ENCODE assay signal across 8 cellular contexts in genomic region chr22:17628304-17629166, GRCh38. TPM values are rescaled to one million over a fixed set of nuclear protein-coding genes. Genes with fewer than 3 reads are reported as not detected.
A peak's percentile ranks its signal among the peaks of the same experiment; 100 is the strongest.
DNase-seq lines count a peak whose midpoint lies in the region; ATAC-seq and TF ChIP-seq lines count a peak whose summit lies in the region.

ATP6V1E1 (minus strand) TSS chr22:17628749; CDS start chr22:17628635, 114 bp downstream.

- H3K9me3 ChIP-seq in breast epithelium (no peaks in the 10 kb centered on the region), iPS-18c (ENCODE audit: control insufficient read depth, insufficient read depth, low read length) (no peaks in the 10 kb centered on the region), skeletal muscle tissue (ENCODE audit: control insufficient read depth in 3 of 3, low read length in 3 of 3) (no peaks in the 10 kb centered on the region)

- peak; percentile 89 for DNase-seq in NCI-H2196 treated with DMSO at 0.1 percent for 48 hours (lab: John Stamatoyannopoulos, UW; ENCODE audit: unreplicated experiment)
- DNase-seq in breast epithelium (ENCODE audit: low spot score in 2 of 2) = peak; percentile 96 to 98

- H2AFZ ChIP-seq in ACC112 (ENCODE audit: low read length, unreplicated experiment) = peak within 1 kb of the TSS; percentile 15

- TF ChIP-seq CTCF in VCaP (conservative IDR thresholded peaks at IDR 0.05) (no peak), breast epithelium (IDR thresholded peaks at IDR 0.05) (no peak)

- peak within 1 kb of the TSS; percentile 90 for H3K27ac ChIP-seq in ACC112 (ENCODE audit: low read depth, low read length)
- H3K27ac ChIP-seq in VCaP = peak within 1 kb of the TSS; percentile 89
- peak within 1 kb of the TSS; percentile 92 to 95 for H3K27ac ChIP-seq in breast epithelium
- peak within 1 kb of the TSS; percentile 90 for H3K27ac ChIP-seq in skeletal muscle tissue (ENCODE audit: low read depth, low read length)

- peak; percentile 74 for TF ChIP-seq POLR2A in breast epithelium (IDR thresholded peaks at IDR 0.05)

- H3K4me1 ChIP-seq in ACC112 (ENCODE audit: control insufficient read depth, insufficient read depth, low read length, unreplicated experiment) (peaks cover 18% of the 10 kb centered on the region), breast epithelium (peaks cover 0 to 12% of the 10 kb centered on the region in 2 donors), skeletal muscle tissue (ENCODE audit: control insufficient read depth in 3 of 3, insufficient read depth in 3 of 3, low read length in 3 of 3) (peaks cover 10 to 13% (median 12%) of the 10 kb centered on the region in 3 donors)

- H3K36me3 ChIP-seq in ACC112 (ENCODE audit: insufficient read depth, low read length) (no peaks in the 10 kb centered on the region), breast epithelium (no peaks in the 10 kb centered on the region), skeletal muscle tissue (ENCODE audit: control insufficient read depth in 3 of 3, insufficient read depth in 3 of 3, low read length in 3 of 3) (peaks cover 0 to 5% (median 4%) of the 10 kb centered on the region in 3 donors)

- ATAC-seq in GM18870 (IDR thresholded peaks at IDR 0.05; ENCODE audit: unreplicated experiment) (peak; percentile 97), HG03135 (IDR thresholded peaks at IDR 0.05; ENCODE audit: unreplicated experiment) (peak; percentile 96)

- H3K27me3 ChIP-seq in ACC112 (ENCODE audit: insufficient read depth, low read length) (no peaks in the 10 kb centered on the region), breast epithelium (no peaks in the 10 kb centered on the region), skeletal muscle tissue (ENCODE audit: control insufficient read depth in 3 of 3, insufficient read depth in 3 of 3, low read length in 3 of 3) (no peaks in the 10 kb centered on the region)

- intact Hi-C loops in breast epithelium (cut with DNase I; ENCODE audit: low total_unique reads) = no loop called here

- H3K4me3 ChIP-seq in ACC112 (ENCODE audit: low read depth, low read length) (peak within 1 kb of the TSS; percentile 92), breast epithelium (peak within 1 kb of the TSS; percentile 88 to 100 (median 95)), iPS-18c (ENCODE audit: insufficient read depth, low read depth, low read length) (peak within 1 kb of the TSS; percentile 92), skeletal muscle tissue (ENCODE audit: low read length in 3 of 3) (peak within 1 kb of the TSS; percentile 92 to 100 (median 100))

- peaks cover 41% of the 10 kb centered on the region for H3K79me2 ChIP-seq in ACC112 (ENCODE audit: control insufficient read depth, insufficient read depth, low read length, unreplicated experiment)

- H3K9ac ChIP-seq in skeletal muscle tissue (ENCODE audit: low read depth in 1 of 3, low read length in 3 of 3) = peak within 1 kb of the TSS; percentile 98 to 100 (median 100)

RNA-seq across cellular contexts. Expression of gene ATP6V1E1, which starts in this region (rescaled TPM):
- 100 to 1,000 TPM; 111 to 163 (median 117) TPM for total RNA-seq in breast epithelium
- 60.0 TPM for total RNA-seq in skeletal muscle tissue

Comparison
In these comparisons a context has a peak if more than half of its experiments do, and no peak if none do; other contexts are left out.
1. Peak in every context shown above with its lines: DNase-seq, ATAC-seq, H3K4me3 ChIP-seq and H3K27ac ChIP-seq.